Comparison of ENCODE assay signal across 25 cellular contexts in the genomic region with DNA sequence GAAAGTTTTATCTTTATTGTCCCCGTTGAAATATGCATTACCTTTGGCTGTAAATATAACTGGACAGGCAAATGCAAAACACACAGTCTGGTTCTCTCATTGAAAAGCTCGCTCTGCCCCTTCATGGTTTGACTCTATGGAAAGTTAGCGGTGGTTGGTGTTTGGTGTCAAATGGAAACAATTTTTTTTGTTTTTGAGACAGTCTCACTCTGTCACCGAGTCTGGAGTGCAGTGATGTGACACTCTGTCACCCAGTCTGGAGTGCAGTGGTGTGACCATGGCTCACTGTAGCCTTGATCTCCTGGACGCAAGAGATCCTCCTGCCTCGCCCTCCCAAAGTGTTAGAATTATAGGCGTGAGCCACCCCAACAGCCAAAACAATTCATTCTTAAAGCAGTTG.
DNase-seq lines count a peak whose midpoint lies in the region; ATAC-seq and TF ChIP-seq lines count a peak whose summit lies in the region.
"Had no signal": no experiment of that assay in that cellular context is flagged by ENCODE, and none has a peak within 500 bp of the region (broad histone marks: within the 10 kb centered on the region; RNA-seq: fewer than 3 reads in every experiment).

No MANE protein-coding gene starts in this region.

- intact Hi-C loops in activated CD4-positive, alpha-beta memory T cell treated with anti-CD3 and anti-CD28 coated beads for 36 hours (cut with micrococcal nuclease) = no loop called here

- no peaks in the 10 kb centered on the region for H3K9me3 ChIP-seq in gastroesophageal sphincter
- H3K9me3 ChIP-seq: HAP-1, MG63, SJSA1 had no signal

- no peaks in the 10 kb centered on the region for H3K36me3 ChIP-seq in gastroesophageal sphincter
- H3K36me3 ChIP-seq: HAP-1, MG63, SJSA1 had no signal

- H3K27ac Mint-ChIP-seq in activated CD4-positive, alpha-beta memory T cell treated with anti-CD3 and anti-CD28 coated beads for 36 hours = no peak overlapping the region
- no peak overlapping the region for H3K27ac Mint-ChIP-seq in activated CD4-positive, alpha-beta memory T cell treated with anti-CD3 and anti-CD28 coated beads, Interleukin-2, amount 10 ng/mL, durations not matched to agents 7 days and 5 days
- H3K27ac Mint-ChIP-seq in activated T-helper 17 cell treated with anti-CD3 and anti-CD28 coated beads, Interleukin-2, amount 50 U/mL, for 72 hours = peak overlapping the region; percentile 65
- H3K27ac Mint-ChIP-seq in stimulated activated naive B cell treated with anti-CD40 and anti-IgM and Interleukin-4, amounts not matched to agents 10 μg/mL and 1 μg/mL and 100 μg/mL, for 72 hours = peak overlapping the region; percentile 3
- H3K27ac Mint-ChIP-seq: CD8-positive, alpha-beta T cell had no signal

- ATAC-seq in HG02642 (IDR thresholded peaks at IDR 0.05; ENCODE audit: poor library complexity, unreplicated experiment) (peak; percentile 58), gastroesophageal sphincter (no peak)
- ATAC-seq in activated T-helper 17 cell treated with anti-CD3 and anti-CD28 coated beads, Interleukin-2, amount 50 U/mL, for 72 hours (replicated peaks) = peak; percentile 62
- peak in 1 of 2 donors; percentile 58 for ATAC-seq in stimulated activated naive B cell treated with anti-CD40 and anti-IgM and Interleukin-4, amounts not matched to agents 10 μg/mL and 1 μg/mL and 100 μg/mL, for 72 hours (replicated peaks)
- ATAC-seq: CD8-positive, alpha-beta T cell; GM12878; HepG2; K562; Right ventricle myocardium inferior had no signal

- H3K27me3 ChIP-seq in gastroesophageal sphincter = no peaks in the 10 kb centered on the region
- H3K27me3 ChIP-seq: MG63, SJSA1 had no signal

- CTCF ChIA-PET in activated CD4-positive, alpha-beta memory T cell treated with anti-CD3 and anti-CD28 coated beads for 36 hours (lab: Charles Lee) = no interaction called here
- CTCF ChIA-PET in activated CD4-positive, alpha-beta memory T cell treated with anti-CD3 and anti-CD28 coated beads, Interleukin-2, amount 10 ng/mL, durations not matched to agents 7 days and 5 days (lab: Charles Lee) = no interaction called here

- peaks cover 20% of the 10 kb centered on the region for H3K4me1 Mint-ChIP-seq in activated CD4-positive, alpha-beta memory T cell treated with anti-CD3 and anti-CD28 coated beads for 36 hours (ENCODE audit: low read depth)
- H3K4me1 Mint-ChIP-seq in activated CD4-positive, alpha-beta memory T cell treated with anti-CD3 and anti-CD28 coated beads, Interleukin-2, amount 10 ng/mL, durations not matched to agents 7 days and 5 days = peaks cover 6% of the 10 kb centered on the region
- peaks cover 20% of the 10 kb centered on the region for H3K4me1 Mint-ChIP-seq in activated T-helper 17 cell treated with anti-CD3 and anti-CD28 coated beads, Interleukin-2, amount 50 U/mL, for 72 hours
- H3K4me1 Mint-ChIP-seq in stimulated activated naive B cell treated with anti-CD40 and anti-IgM and Interleukin-4, amounts not matched to agents 10 μg/mL and 1 μg/mL and 100 μg/mL, for 72 hours = peaks cover 8 to 10% of the 10 kb centered on the region in 2 donors

- H3K27me3 Mint-ChIP-seq in activated CD4-positive, alpha-beta memory T cell treated with anti-CD3 and anti-CD28 coated beads for 36 hours = no peaks in the 10 kb centered on the region
- no peaks in the 10 kb centered on the region for H3K27me3 Mint-ChIP-seq in activated CD4-positive, alpha-beta memory T cell treated with anti-CD3 and anti-CD28 coated beads, Interleukin-2, amount 10 ng/mL, durations not matched to agents 7 days and 5 days
- H3K27me3 Mint-ChIP-seq in activated T-helper 17 cell treated with anti-CD3 and anti-CD28 coated beads, Interleukin-2, amount 50 U/mL, for 72 hours = no peaks in the 10 kb centered on the region
- H3K27me3 Mint-ChIP-seq in stimulated activated naive B cell treated with anti-CD40 and anti-IgM and Interleukin-4, amounts not matched to agents 10 μg/mL and 1 μg/mL and 100 μg/mL, for 72 hours = no peaks in the 10 kb centered on the region

- no peak overlapping the region for H3K4me3 ChIP-seq in gastroesophageal sphincter
- H3K4me3 ChIP-seq: GM12878, HAP-1, K562, MG63, SJSA1 had no signal

- 73 to 86% methylated on average over 4 to 5 of the region's 7 CpGs for WGBS in gastroesophageal sphincter (ENCODE audit: low coverage in 1 of 2), 2 donors

- peaks cover 4% of the 10 kb centered on the region for H3K36me3 Mint-ChIP-seq in activated CD4-positive, alpha-beta memory T cell treated with anti-CD3 and anti-CD28 coated beads for 36 hours
- H3K36me3 Mint-ChIP-seq in activated CD4-positive, alpha-beta memory T cell treated with anti-CD3 and anti-CD28 coated beads, Interleukin-2, amount 10 ng/mL, durations not matched to agents 7 days and 5 days (ENCODE audit: low read depth) = no peaks in the 10 kb centered on the region
- H3K36me3 Mint-ChIP-seq in activated T-helper 17 cell treated with anti-CD3 and anti-CD28 coated beads, Interleukin-2, amount 50 U/mL, for 72 hours (ENCODE audit: low read depth) = peaks cover 25% of the 10 kb centered on the region
- peaks cover 16 to 24% of the 10 kb centered on the region in 2 donors for H3K36me3 Mint-ChIP-seq in stimulated activated naive B cell treated with anti-CD40 and anti-IgM and Interleukin-4, amounts not matched to agents 10 μg/mL and 1 μg/mL and 100 μg/mL, for 72 hours

- POLR2A ChIA-PET in activated CD4-positive, alpha-beta memory T cell treated with anti-CD3 and anti-CD28 coated beads for 36 hours (lab: Charles Lee) = interaction anchor here (1.4 kb wide), 1 partner anchor 19 kb away, joined by 3 read pairs; no protein-coding TSS in a partner anchor
- POLR2A ChIA-PET in activated CD4-positive, alpha-beta memory T cell treated with anti-CD3 and anti-CD28 coated beads, Interleukin-2, amount 10 ng/mL, durations not matched to agents 7 days and 5 days (lab: Charles Lee) = no interaction called here

- H3K27ac ChIP-seq in gastroesophageal sphincter = no peak overlapping the region
- no peak overlapping the region for H3K27ac ChIP-seq in substantia nigra (ENCODE audit: low read depth, low read length, poor library complexity, severe bottlenecking)
- H3K27ac ChIP-seq: HL-60, SJSA1 had no signal

- H3K4me1 ChIP-seq in gastroesophageal sphincter = peaks cover 0 to 28% (median 0%) of the 10 kb centered on the region in 3 donors
- H3K4me1 ChIP-seq: HAP-1 had no signal

- TF ChIP-seq CTCF in gastroesophageal sphincter (IDR thresholded peaks at IDR 0.05) = no peak

- TF ChIP-seq POLR2A in gastroesophageal sphincter (IDR thresholded peaks at IDR 0.05) = no peak

- TF ChIP-seq EP300 in gastroesophageal sphincter (IDR thresholded peaks at IDR 0.05) = no peak

- H3K9me3 Mint-ChIP-seq in activated CD4-positive, alpha-beta memory T cell treated with anti-CD3 and anti-CD28 coated beads for 36 hours = no peaks in the 10 kb centered on the region
- no peaks in the 10 kb centered on the region for H3K9me3 Mint-ChIP-seq in activated CD4-positive, alpha-beta memory T cell treated with anti-CD3 and anti-CD28 coated beads, Interleukin-2, amount 10 ng/mL, durations not matched to agents 7 days and 5 days
- no peaks in the 10 kb centered on the region for H3K9me3 Mint-ChIP-seq in activated T-helper 17 cell treated with anti-CD3 and anti-CD28 coated beads, Interleukin-2, amount 50 U/mL, for 72 hours
- no peaks in the 10 kb centered on the region for H3K9me3 Mint-ChIP-seq in stimulated activated naive B cell treated with anti-CD40 and anti-IgM and Interleukin-4, amounts not matched to agents 10 μg/mL and 1 μg/mL and 100 μg/mL, for 72 hours
- H3K9me3 Mint-ChIP-seq: CD8-positive, alpha-beta T cell had no signal

- DNase-seq in activated CD4-positive, alpha-beta memory T cell treated with anti-CD3 and anti-CD28 coated beads for 36 hours = peak; percentile 25
- DNase-seq in activated CD4-positive, alpha-beta memory T cell treated with anti-CD3 and anti-CD28 coated beads, Interleukin-2, amount 10 ng/mL, durations not matched to agents 7 days and 5 days = no peak
- DNase-seq in stimulated activated naive B cell treated with anti-CD40 and anti-IgM and Interleukin-4, amounts not matched to agents 10 μg/mL and 1 μg/mL and 100 μg/mL, for 72 hours = no peak
- DNase-seq in substantia nigra (lab: John Stamatoyannopoulos, UW) = no peak
- DNase-seq: 8988T; C1 segment of cervical spinal cord; CD8-positive, alpha-beta T cell; DND-41; MG63; NCI-H1417; NCI-H1694 treated with DMSO at 0.1 percent for 48 hours; NCI-H2081 treated with DMSO at 0.1 percent for 48 hours; NCI-H2171 treated with DMSO at 0.1 percent for 48 hours; NCI-H524 treated with DMSO at 0.1 percent for 48 hours; OCI-M1 had no signal

- H3K4me3 Mint-ChIP-seq in activated CD4-positive, alpha-beta memory T cell treated with anti-CD3 and anti-CD28 coated beads for 36 hours = no peak overlapping the region
- no peak overlapping the region for H3K4me3 Mint-ChIP-seq in activated CD4-positive, alpha-beta memory T cell treated with anti-CD3 and anti-CD28 coated beads, Interleukin-2, amount 10 ng/mL, durations not matched to agents 7 days and 5 days
- no peak overlapping the region for H3K4me3 Mint-ChIP-seq in activated T-helper 17 cell treated with anti-CD3 and anti-CD28 coated beads, Interleukin-2, amount 50 U/mL, for 72 hours
- H3K4me3 Mint-ChIP-seq in stimulated activated naive B cell treated with anti-CD40 and anti-IgM and Interleukin-4, amounts not matched to agents 10 μg/mL and 1 μg/mL and 100 μg/mL, for 72 hours = no peak overlapping the region
- H3K4me3 Mint-ChIP-seq: CD8-positive, alpha-beta T cell had no signal

Comparison
In these comparisons a context has a peak if more than half of its experiments do, and no peak if none do; other contexts are left out.
1. H3K27ac Mint-ChIP-seq: peak in activated T-helper 17 cell treated with anti-CD3 and anti-CD28 coated beads, Interleukin-2, amount 50 U/mL, for 72 hours (single experiment) and stimulated activated naive B cell treated with anti-CD40 and anti-IgM and Interleukin-4, amounts not matched to agents 10 μg/mL and 1 μg/mL and 100 μg/mL, for 72 hours (single experiment); none in activated CD4-positive, alpha-beta memory T cell treated with anti-CD3 and anti-CD28 coated beads for 36 hours (single experiment) and activated CD4-positive, alpha-beta memory T cell treated with anti-CD3 and anti-CD28 coated beads, Interleukin-2, amount 10 ng/mL, durations not matched to agents 7 days and 5 days (single experiment).